13 cellular contexts compared by ENCODE assay signal in the genomic region with DNA sequence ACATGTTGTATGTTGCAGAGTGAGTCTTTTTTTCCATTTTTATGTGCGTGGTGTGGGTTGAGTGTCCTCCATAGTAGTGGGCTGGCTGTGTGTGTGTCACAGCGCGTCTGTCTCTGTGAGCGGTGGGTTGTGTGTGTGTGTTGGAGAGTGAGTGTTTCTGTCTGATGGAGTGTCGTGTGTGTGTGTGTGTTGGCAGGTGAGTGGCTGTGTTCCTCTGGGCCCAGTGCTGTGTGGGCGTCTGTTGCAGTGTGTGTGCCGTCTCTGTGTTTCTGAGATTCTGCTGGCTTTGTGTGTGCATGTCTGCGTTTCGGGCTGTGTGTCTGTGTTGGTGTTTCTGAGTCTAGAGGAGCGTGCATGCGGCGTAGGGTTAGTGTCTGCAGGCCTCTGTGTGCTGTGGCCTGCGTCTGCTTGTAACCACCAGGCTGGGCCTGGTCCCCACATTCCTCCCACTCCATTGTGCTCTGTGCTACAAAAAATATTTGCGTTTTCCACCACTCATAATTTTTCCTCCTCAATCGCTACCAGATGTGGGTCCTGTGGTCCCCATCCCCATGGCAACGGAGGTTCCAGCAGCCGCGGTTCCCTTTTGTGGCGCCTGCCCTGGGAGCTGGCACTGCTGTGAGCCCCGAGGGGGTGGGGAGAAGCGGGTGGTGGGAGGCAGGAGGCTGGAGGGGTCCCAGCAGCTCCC. TPM values are rescaled to one million over a fixed set of nuclear protein-coding genes. Genes with fewer than 3 reads are reported as not detected.
A peak's percentile ranks its signal among the peaks of the same experiment; 100 is the strongest.
DNase-seq lines count a peak whose midpoint lies in the region; ATAC-seq, FAIRE-seq and TF ChIP-seq lines count a peak whose summit lies in the region.
"Had no signal": no experiment of that assay in that cellular context is flagged by ENCODE, and none has a peak within 500 bp of the region (broad histone marks: within the 10 kb centered on the region; RNA-seq: fewer than 3 reads in every experiment).

No MANE protein-coding gene starts in this region.

- peaks cover 0 to 27% of the 10 kb centered on the region in 2 donors for H3K36me3 ChIP-seq in gastroesophageal sphincter
- no peaks in the 10 kb centered on the region for H3K36me3 ChIP-seq in Karpas-422 (ENCODE audit: insufficient read depth, low read length)
- H3K36me3 ChIP-seq: right lobe of liver had no signal

- H3K27ac ChIP-seq in gastroesophageal sphincter (peak overlapping the region in 3 of 4 donors; percentile 35 to 57 (median 37)), Karpas-422 (ENCODE audit: low read length) (no peak overlapping the region)
- H3K27ac ChIP-seq: C4-2B, right lobe of liver had no signal

- H3K4me2 ChIP-seq in Karpas-422 (ENCODE audit: low read depth, low read length, poor library complexity, severe bottlenecking): no peak overlapping the region

- ATAC-seq in SK-N-SH treated with all-trans-retinoic acid at 6 μM for 48 hours (peak; percentile 60), gastroesophageal sphincter (no peak)
- ATAC-seq: activated CD8-positive, alpha-beta memory T cell treated with anti-CD3 and anti-CD28 coated beads, Interleukin-2, amount 10 ng/mL, durations not matched to agents 7 days and 5 days had no signal

- no peaks in the 10 kb centered on the region for H3K9me3 ChIP-seq in gastroesophageal sphincter
- H3K9me3 ChIP-seq in Karpas-422 (ENCODE audit: low read length): no peaks in the 10 kb centered on the region
- H3K9me3 ChIP-seq: right lobe of liver had no signal

- peak; percentile 57 for DNase-seq in activated effector memory CD4-positive, alpha-beta T cell treated with anti-CD3 and anti-CD28 coated beads, Interleukin-2, amount 50 U/mL, for 16 hours
- no peak for DNase-seq in activated effector memory CD4-positive, alpha-beta T cell treated with Interleukin-2 at 50 U/mL for 16 hours
- DNase-seq in urothelium cell line (ENCODE audit: low spot score) (no peak), Karpas-422 (no peak)
- no peak for DNase-seq in stimulated activated CD8-positive, alpha-beta memory T cell treated with anti-CD3 and anti-CD28 coated beads, Interleukin-4, amount 100 ng/mL, for 48 hours
- DNase-seq in stimulated activated CD4-positive, alpha-beta T cell treated with anti-CD3 and anti-CD28 coated beads, Interleukin-2, amount 100 ng/mL, for 48 hours: no peak
- DNase-seq: activated CD8-positive, alpha-beta memory T cell treated with anti-CD3 and anti-CD28 coated beads, Interleukin-2, amount 10 ng/mL, durations not matched to agents 7 days and 5 days; glutamatergic neuron had no signal

- H4K20me1 ChIP-seq in Karpas-422 (ENCODE audit: insufficient read depth, low read depth, low read length): no peaks in the 10 kb centered on the region

- no peak overlapping the region for H3K9ac ChIP-seq in Karpas-422 (ENCODE audit: low read length)

- no peak for TF ChIP-seq EP300 in gastroesophageal sphincter (IDR thresholded peaks at IDR 0.05)

- H3K27me3 ChIP-seq in gastroesophageal sphincter: no peaks in the 10 kb centered on the region
- H3K27me3 ChIP-seq in Karpas-422 (ENCODE audit: low read length): no peaks in the 10 kb centered on the region
- H3K27me3 ChIP-seq: right lobe of liver had no signal

- H3K4me3 ChIP-seq in gastroesophageal sphincter: no peak overlapping the region
- no peak overlapping the region for H3K4me3 ChIP-seq in Karpas-422 (ENCODE audit: low read length)
- H3K4me3 ChIP-seq: right lobe of liver had no signal

- H3K9me2 ChIP-seq in Karpas-422 (replicated peaks; ENCODE audit: insufficient read depth, low read length): no peaks in the 10 kb centered on the region

- WGBS in gastroesophageal sphincter (ENCODE audit: low coverage in 1 of 2), 2 donors: 51 to 80% methylated on average over 2 to 9 of the region's 21 CpGs

- peaks cover 0 to 48% (median 16%) of the 10 kb centered on the region in 3 donors for H3K4me1 ChIP-seq in gastroesophageal sphincter
- peaks cover 3% of the 10 kb centered on the region for H3K4me1 ChIP-seq in Karpas-422 (ENCODE audit: low read length)

- peak; percentile 95 for FAIRE-seq in urothelium cell line (lab: Jason Lieb, UNC)
- FAIRE-seq: GM12892 had no signal

- TF ChIP-seq CTCF in gastroesophageal sphincter (IDR thresholded peaks at IDR 0.05): no peak

- no peak overlapping the region for H2AFZ ChIP-seq in Karpas-422 (ENCODE audit: low read length)

- no peak for TF ChIP-seq POLR2A in gastroesophageal sphincter (IDR thresholded peaks at IDR 0.05)

- no peaks in the 10 kb centered on the region for H3K79me2 ChIP-seq in Karpas-422 (ENCODE audit: low read length)

TF ChIP-seq in SK-N-SH treated with all-trans-retinoic acid at 6 μM for 48 hours, 23 proteins besides CTCF, POLR2A, EP300 and RAD21:
- TF ChIP-seq RARB (CRISPR knock-in tag; IDR thresholded peaks at IDR 0.05) (no peak), TCF4 (CRISPR knock-in tag; IDR thresholded peaks at IDR 0.05; ENCODE audit: borderline replicate concordance) (peak; percentile 83; the same call in 1 of the 2 replicates)
- TF ChIP-seq, protein P1, sequence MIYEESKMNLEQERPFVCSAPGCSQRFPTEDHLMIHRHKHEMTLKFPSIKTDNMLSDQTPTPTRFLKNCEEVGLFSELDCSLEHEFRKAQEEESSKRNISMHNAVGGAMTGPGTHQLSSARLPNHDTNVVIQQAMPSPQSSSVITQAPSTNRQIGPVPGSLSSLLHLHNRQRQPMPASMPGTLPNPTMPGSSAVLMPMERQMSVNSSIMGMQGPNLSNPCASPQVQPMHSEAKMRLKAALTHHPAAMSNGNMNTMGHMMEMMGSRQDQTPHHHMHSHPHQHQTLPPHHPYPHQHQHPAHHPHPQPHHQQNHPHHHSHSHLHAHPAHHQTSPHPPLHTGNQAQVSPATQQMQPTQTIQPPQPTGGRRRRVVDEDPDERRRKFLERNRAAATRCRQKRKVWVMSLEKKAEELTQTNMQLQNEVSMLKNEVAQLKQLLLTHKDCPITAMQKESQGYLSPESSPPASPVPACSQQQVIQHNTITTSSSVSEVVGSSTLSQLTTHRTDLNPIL (CRISPR knock-in tag; IDR thresholded peaks at IDR 0.05; ENCODE audit: low read depth): no peak

RNA-seq across cellular contexts. Expression of gene SCARF2, which starts 15.2 kb away (rescaled TPM):
- 10 to 100 TPM; 14.8 to 25.3 (median 20.1) TPM for total RNA-seq in gastroesophageal sphincter
- 0.67 and 2.2 TPM in 2 replicates for total RNA-seq in Karpas-422 (2014; rRNA removed; shearing (Covaris generic); ENCODE audit: low replicate concordance)

RNA-seq across cellular contexts. Expression of gene ZNF74, which starts 28.5 kb away (rescaled TPM):
- total RNA-seq in gastroesophageal sphincter: 10 to 100 TPM in 3 of 4 donors, 1 to 10 TPM in 1; 8.6 to 19.9 (median 11.1) TPM
- not detected in 2 replicates for total RNA-seq in Karpas-422 (2014; rRNA removed; shearing (Covaris generic); ENCODE audit: low replicate concordance)
